ENCODE assay signal across 9 cellular contexts in the genomic region with DNA sequence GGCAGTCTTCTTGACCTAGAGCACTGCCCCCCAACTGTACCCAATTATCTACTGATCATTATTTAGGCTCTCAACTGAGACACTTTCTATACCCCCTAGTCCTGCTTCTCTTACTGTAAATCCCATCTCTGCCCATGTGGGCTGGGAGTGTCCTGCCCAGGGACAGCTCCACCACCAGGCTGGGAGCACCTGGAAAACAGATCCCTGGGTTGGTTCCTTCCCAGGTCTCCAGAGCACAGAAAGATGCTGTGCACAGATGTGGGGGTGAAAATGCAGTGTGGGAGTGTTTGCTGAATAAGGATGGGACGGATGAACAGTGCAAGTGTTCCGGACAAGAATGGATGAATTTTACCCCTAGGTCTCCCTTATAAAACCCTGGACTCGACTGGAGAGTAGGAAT. TPM values are rescaled to one million over a fixed set of nuclear protein-coding genes. Genes with fewer than 3 reads are reported as not detected.
"Had no signal": no experiment of that assay in that cellular context is flagged by ENCODE, and none has a peak within 500 bp of the region (broad histone marks: within the 10 kb centered on the region; RNA-seq: fewer than 3 reads in every experiment).

No MANE protein-coding gene starts in this region.

- H3K27ac ChIP-seq: GM23248 had no signal

- DNase-seq: GM23248, GOT3, H7, H9, HCEC 1CT, HFFc6 had no signal

- H3K4me3 ChIP-seq: GM23248, GM23338, HAP-1 had no signal

- H3K4me1 ChIP-seq: HAP-1 had no signal

- H3K9me3 ChIP-seq: HAP-1 had no signal

- H3K36me3 ChIP-seq: HAP-1 had no signal

RNA-seq across cellular contexts. Expression of a gene that starts 12.7 kb away (rescaled TPM):
- total RNA-seq: GM23248, GM23338, H1, H7, H9, HFFc6 had no signal

RNA-seq across cellular contexts. Expression of a gene that starts 49.2 kb away (rescaled TPM):
- total RNA-seq: GM23248, GM23338, H1, H7, H9, HFFc6 had no signal
